9 cellular contexts compared by ENCODE assay signal in genomic region chrX:132615396-132616131, GRCh38.
DNase-seq lines count a peak whose midpoint lies in the region; ATAC-seq, FAIRE-seq and TF ChIP-seq lines count a peak whose summit lies in the region.
"Had no signal": no experiment of that assay in that cellular context is flagged by ENCODE, and none has a peak within 500 bp of the region (broad histone marks: within the 10 kb centered on the region; RNA-seq: fewer than 3 reads in every experiment).

No MANE protein-coding gene starts in this region.

- no peaks in the 10 kb centered on the region for H4K20me1 ChIP-seq in K562 (replicated peaks; ENCODE audit: control insufficient read depth, insufficient read depth, low read length)

- H3K27ac Mint-ChIP-seq in stimulated activated memory B cell treated with anti-CD40 and anti-IgM and Interleukin-4, amounts not matched to agents 10 μg/mL and 1 μg/mL and 100 μg/mL, for 72 hours, result no peak overlapping the region

- H3K9me1 ChIP-seq in K562 (ENCODE audit: control insufficient read depth, insufficient read depth, low read length), result no peaks in the 10 kb centered on the region

- no peak overlapping the region for H3K9ac ChIP-seq in K562 (ENCODE audit: insufficient read depth in 1 of 2, low read depth in 2 of 2, low read length in 2 of 2)
- H3K9ac ChIP-seq in liver (ENCODE audit: low read depth in 1 of 2, low read length in 2 of 2), result no peak overlapping the region
- H3K9ac ChIP-seq: BLaER1 treated with 17β-estradiol and CSF1 and Interleukin-3, amounts not matched to agents 10 nM and 100 nM had no signal

- H3K79me2 ChIP-seq in K562 (ENCODE audit: control insufficient read depth, insufficient read depth, low read length), result no peaks in the 10 kb centered on the region

- TF ChIP-seq RAD21 in K562 (CRISPR knock-in tag; conservative IDR thresholded peaks at IDR 0.05 in 1 of 2, IDR thresholded peaks at IDR 0.05 in 1 of 2) (peak; percentile 28 to 38), liver (IDR thresholded peaks at IDR 0.05) (peak; percentile 57 to 78)

- H3K27ac ChIP-seq in K562 (ENCODE audit: extremely low read depth, low read depth, low read length) (no peak overlapping the region), liver (ENCODE audit: low read depth in 1 of 2, low read length in 2 of 2) (no peak overlapping the region), ascending aorta (no peak overlapping the region)
- H3K27ac ChIP-seq: BLaER1 treated with 17β-estradiol and CSF1 and Interleukin-3, amounts not matched to agents 10 nM and 100 nM had no signal

- intact Hi-C loops in K562 (cut with micrococcal nuclease) (loop anchor here (2.0 to 5.0 kb wide), 4 partner anchors 323 to 773 kb away; no protein-coding TSS in a partner anchor), ascending aorta (cut with DNase I) (no loop called here)

- TF ChIP-seq POLR2A in K562 (conservative IDR thresholded peaks at IDR 0.05), result no peak

- FAIRE-seq in K562 (lab: Jason Lieb, UNC), result no peak

- peak; percentile 48 to 66 (median 55) for TF ChIP-seq CTCF in K562 (IDR thresholded peaks at IDR 0.05 in 2 of 3, conservative IDR thresholded peaks at IDR 0.05 in 1 of 3; ENCODE audit: insufficient read depth in 2 of 3, low read depth in 1 of 3, low read length in 3 of 3)
- peak; percentile 37 for TF ChIP-seq CTCF in liver (IDR thresholded peaks at IDR 0.05; ENCODE audit: low read depth, low read length, missing input control)
- TF ChIP-seq CTCF in ascending aorta (IDR thresholded peaks at IDR 0.05), result peak in 1 of 3 experiments; percentile 28

- H3K36me3 Mint-ChIP-seq in stimulated activated memory B cell treated with anti-CD40 and anti-IgM and Interleukin-4, amounts not matched to agents 10 μg/mL and 1 μg/mL and 100 μg/mL, for 72 hours, result no peaks in the 10 kb centered on the region

- H3K9me3 Mint-ChIP-seq in stimulated activated memory B cell treated with anti-CD40 and anti-IgM and Interleukin-4, amounts not matched to agents 10 μg/mL and 1 μg/mL and 100 μg/mL, for 72 hours, result no peaks in the 10 kb centered on the region

- TF ChIP-seq EP300 in K562 (IDR thresholded peaks at IDR 0.05; ENCODE audit: low read length), result no peak

- H3K27me3 Mint-ChIP-seq in stimulated activated memory B cell treated with anti-CD40 and anti-IgM and Interleukin-4, amounts not matched to agents 10 μg/mL and 1 μg/mL and 100 μg/mL, for 72 hours, result no peaks in the 10 kb centered on the region

- ATAC-seq in HG02885 (IDR thresholded peaks at IDR 0.05; ENCODE audit: poor library complexity, unreplicated experiment) (peak; percentile 76), SK-N-SH treated with all-trans-retinoic acid at 6 μM for 48 hours (peak; percentile 87), K562 (peak; percentile 89)
- peak; percentile 53 for ATAC-seq in stimulated activated memory B cell treated with anti-CD40 and anti-IgM and Interleukin-4, amounts not matched to agents 10 μg/mL and 1 μg/mL and 100 μg/mL, for 72 hours

- no peaks in the 10 kb centered on the region for H3K36me3 ChIP-seq in K562 (ENCODE audit: control insufficient read depth, insufficient read depth, low read length)
- H3K36me3 ChIP-seq in liver (ENCODE audit: control insufficient read depth in 4 of 4, insufficient read depth in 3 of 4, low read depth in 1 of 4, low read length in 3 of 4), result no peaks in the 10 kb centered on the region
- no peaks in the 10 kb centered on the region for H3K36me3 ChIP-seq in ascending aorta
- H3K36me3 ChIP-seq: BLaER1 treated with 17β-estradiol and CSF1 and Interleukin-3, amounts not matched to agents 10 nM and 100 nM had no signal

- no peaks in the 10 kb centered on the region for H3K4me1 Mint-ChIP-seq in stimulated activated memory B cell treated with anti-CD40 and anti-IgM and Interleukin-4, amounts not matched to agents 10 μg/mL and 1 μg/mL and 100 μg/mL, for 72 hours

- no TSS peak for BruUV-seq in K562 (replicated peaks; lab: Mats Ljungman, UMichigan)

- CTCF ChIA-PET in K562 (lab: Yijun Ruan, JAX; ENCODE audit: low intra/inter-chr PET ratio), result interaction anchor here (1.0 kb wide), 1 partner anchor 390 kb away, joined by 7 read pairs; no protein-coding TSS in a partner anchor

- H3K4me3 ChIP-seq in K562 (no peak overlapping the region), liver (ENCODE audit: low read depth in 1 of 3, low read length in 3 of 3) (no peak overlapping the region), ascending aorta (no peak overlapping the region)
- H3K4me3 ChIP-seq: BLaER1 treated with 17β-estradiol and CSF1 and Interleukin-3, amounts not matched to agents 10 nM and 100 nM had no signal

- WGBS in K562 (ENCODE audit: insufficient coverage, low coverage, missing lambda C conversion rate), result 0% methylated on average over 3 of the region's 4 CpGs
- 26% methylated on average over 4 of the region's 4 CpGs for WGBS in liver

- H3K4me3 Mint-ChIP-seq in stimulated activated memory B cell treated with anti-CD40 and anti-IgM and Interleukin-4, amounts not matched to agents 10 μg/mL and 1 μg/mL and 100 μg/mL, for 72 hours, result no peak overlapping the region

- H3K27me3 ChIP-seq in K562 (ENCODE audit: control insufficient read depth in 2 of 2, insufficient read depth in 2 of 2, low read length in 2 of 2), result no peaks in the 10 kb centered on the region
- H3K27me3 ChIP-seq in liver (ENCODE audit: control insufficient read depth in 4 of 4, insufficient read depth in 4 of 4, low read length in 3 of 4), result peaks cover 0 to 3% (median 0%) of the 10 kb centered on the region in 4 donors
- no peaks in the 10 kb centered on the region for H3K27me3 ChIP-seq in ascending aorta

- DNase-seq in NCI-H1417 (lab: John Stamatoyannopoulos, UW) (peak; percentile 24 to 54 (median 25)), NCI-H1417 treated with DMSO at 0.1 percent for 48 hours (lab: John Stamatoyannopoulos, UW) (no peak), K562 (ENCODE audit: extremely low read depth in 1 of 4, low spot score in 3 of 4) (peak; percentile 23 to 52 (median 33)), ascending aorta (ENCODE audit: low spot score in 2 of 2) (no peak)

- H3K9me3 ChIP-seq in K562 (replicated peaks; ENCODE audit: control insufficient read depth, insufficient read depth, low read depth, low read length), result no peaks in the 10 kb centered on the region
- no peaks in the 10 kb centered on the region for H3K9me3 ChIP-seq in liver (ENCODE audit: control insufficient read depth in 4 of 4, low read length in 3 of 4)
- H3K9me3 ChIP-seq in ascending aorta, result no peaks in the 10 kb centered on the region
- H3K9me3 ChIP-seq: BLaER1 treated with 17β-estradiol and CSF1 and Interleukin-3, amounts not matched to agents 10 nM and 100 nM had no signal

- POLR2A ChIA-PET in K562 (lab: Yijun Ruan, JAX), result interaction anchor here (0.5 to 0.7 kb wide), 2 partner anchors 278 to 442 kb away, joined by 3 to 4 read pairs; no protein-coding TSS in a partner anchor

- no peaks in the 10 kb centered on the region for H3K4me1 ChIP-seq in K562 (replicated peaks in 1 of 2; ENCODE audit: control insufficient read depth in 2 of 2, insufficient read depth in 2 of 2, low read length in 2 of 2)
- peaks cover 0 to 2% (median 0%) of the 10 kb centered on the region in 4 donors for H3K4me1 ChIP-seq in liver (ENCODE audit: control insufficient read depth in 4 of 4, insufficient read depth in 4 of 4, low read length in 3 of 4)
- no peaks in the 10 kb centered on the region for H3K4me1 ChIP-seq in ascending aorta
- H3K4me1 ChIP-seq: BLaER1 treated with 17β-estradiol and CSF1 and Interleukin-3, amounts not matched to agents 10 nM and 100 nM had no signal

- in situ Hi-C loops in K562 (cut with MboI), result loop anchor here (25.0 kb wide), 2 partner anchors 328 to 528 kb away; no protein-coding TSS in a partner anchor

- no peak overlapping the region for H3K4me2 ChIP-seq in K562 (ENCODE audit: insufficient read depth, low read length)
- H3K4me2 ChIP-seq: BLaER1 treated with 17β-estradiol and CSF1 and Interleukin-3, amounts not matched to agents 10 nM and 100 nM had no signal

- no peak overlapping the region for H2AFZ ChIP-seq in K562 (ENCODE audit: low read depth, low read length)

TF ChIP-seq in SK-N-SH treated with all-trans-retinoic acid at 6 μM for 48 hours, 23 proteins besides CTCF, POLR2A, EP300 and RAD21 (continues in another document):
- TF ChIP-seq ZFP30 (CRISPR knock-in tag; IDR thresholded peaks at IDR 0.05), result no peak

TF ChIP-seq in K562, 482 proteins besides CTCF, POLR2A, EP300 and RAD21 (continues in another document):
- TF ChIP-seq NCOA1 (IDR thresholded peaks at IDR 0.05; ENCODE audit: low read depth) (no peak), DEAF1 (CRISPR knock-in tag; IDR thresholded peaks at IDR 0.05) (0 out of 2 replicates have a peak, but pooled peaks have one; percentile 10), CBFB (CRISPR knock-in tag; IDR thresholded peaks at IDR 0.05) (no peak), SMARCA5 (IDR thresholded peaks at IDR 0.05) (no peak)

TF ChIP-seq in liver, 16 proteins besides CTCF, POLR2A, EP300 and RAD21 (continues in another document):
- no peak for TF ChIP-seq SP1 (IDR thresholded peaks at IDR 0.05)
- TF ChIP-seq FOXA2 (IDR thresholded peaks at IDR 0.05), result no peak
- no peak for TF ChIP-seq FOXA1 (IDR thresholded peaks at IDR 0.05)
- TF ChIP-seq JUND (IDR thresholded peaks at IDR 0.05), result no peak
- TF ChIP-seq HNF4A (conservative IDR thresholded peaks at IDR 0.05), result no peak
- TF ChIP-seq YY1 (IDR thresholded peaks at IDR 0.05), result no peak
- TF ChIP-seq EGR1 (IDR thresholded peaks at IDR 0.05; ENCODE audit: low read depth in 2 of 2), result no peak
- TF ChIP-seq RXRA (IDR thresholded peaks at IDR 0.05), result no peak
- no peak for TF ChIP-seq ATF3 (IDR thresholded peaks at IDR 0.05)
- no peak for TF ChIP-seq ZBTB33 (IDR thresholded peaks at IDR 0.05)
- no peak for TF ChIP-seq HNF4G (IDR thresholded peaks at IDR 0.05)

Comparison
In these comparisons a context has a peak if more than half of its experiments do, and no peak if none do; other contexts are left out.
1. DNase-seq: peak in NCI-H1417 (3 of 3) and K562 (4 of 4); none in NCI-H1417 treated with DMSO at 0.1 percent for 48 hours (single experiment) and ascending aorta (0 of 2).
2. Peak in every context shown above with its lines, with median percentiles within 50 percentile points of each other: ATAC-seq.